In genomic region chr7:150944066-150945042, GRCh38 we compare ENCODE assay signal across 1 cellular context.
TF ChIP-seq lines count a peak whose summit lies in the region.

No MANE protein-coding gene starts in this region.

TF ChIP-seq in K562, 482 proteins besides CTCF, POLR2A, EP300 and RAD21 (continues in another document):
- TF ChIP-seq CBFB (CRISPR knock-in tag; IDR thresholded peaks at IDR 0.05) = peak; percentile 20; the same call in 1 of the 2 replicates
- TF ChIP-seq, protein P1, sequence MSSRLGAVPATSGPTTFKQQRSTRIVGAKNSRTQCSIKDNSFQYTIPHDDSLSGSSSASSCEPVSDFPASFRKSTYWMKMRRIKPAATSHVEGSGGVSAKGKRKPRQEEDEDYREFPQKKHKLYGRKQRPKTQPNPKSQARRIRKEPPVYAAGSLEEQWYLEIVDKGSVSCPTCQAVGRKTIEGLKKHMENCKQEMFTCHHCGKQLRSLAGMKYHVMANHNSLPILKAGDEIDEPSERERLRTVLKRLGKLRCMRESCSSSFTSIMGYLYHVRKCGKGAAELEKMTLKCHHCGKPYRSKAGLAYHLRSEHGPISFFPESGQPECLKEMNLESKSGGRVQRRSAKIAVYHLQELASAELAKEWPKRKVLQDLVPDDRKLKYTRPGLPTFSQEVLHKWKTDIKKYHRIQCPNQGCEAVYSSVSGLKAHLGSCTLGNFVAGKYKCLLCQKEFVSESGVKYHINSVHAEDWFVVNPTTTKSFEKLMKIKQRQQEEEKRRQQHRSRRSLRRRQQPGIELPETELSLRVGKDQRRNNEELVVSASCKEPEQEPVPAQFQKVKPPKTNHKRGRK (tag; IDR thresholded peaks at IDR 0.05) = no peak
- no peak for TF ChIP-seq TEAD4 (IDR thresholded peaks at IDR 0.05; ENCODE audit: low read length)
- TF ChIP-seq TEAD4 (CRISPR knock-in tag; IDR thresholded peaks at IDR 0.05; ENCODE audit: borderline replicate concordance) = no peak
- peak; percentile 56; the same call in 1 of the 2 replicates for TF ChIP-seq ELF4 (CRISPR knock-in tag; IDR thresholded peaks at IDR 0.05)
- TF ChIP-seq MEIS2 (IDR thresholded peaks at IDR 0.05; ENCODE audit: partially characterized antibody) = no peak
- no peak for TF ChIP-seq ZNF830 (CRISPR knock-in tag; IDR thresholded peaks at IDR 0.05)
- peak; percentile 6; the same call in 1 of the 2 replicates for TF ChIP-seq ZNF695 (CRISPR knock-in tag; IDR thresholded peaks at IDR 0.05)
- peak; percentile 12; the same call in 1 of the 2 replicates for TF ChIP-seq POLR2AphosphoS5 (IDR thresholded peaks at IDR 0.05; ENCODE audit: control insufficient read depth, insufficient read depth, low read depth, low read length)
- TF ChIP-seq, protein P2, sequence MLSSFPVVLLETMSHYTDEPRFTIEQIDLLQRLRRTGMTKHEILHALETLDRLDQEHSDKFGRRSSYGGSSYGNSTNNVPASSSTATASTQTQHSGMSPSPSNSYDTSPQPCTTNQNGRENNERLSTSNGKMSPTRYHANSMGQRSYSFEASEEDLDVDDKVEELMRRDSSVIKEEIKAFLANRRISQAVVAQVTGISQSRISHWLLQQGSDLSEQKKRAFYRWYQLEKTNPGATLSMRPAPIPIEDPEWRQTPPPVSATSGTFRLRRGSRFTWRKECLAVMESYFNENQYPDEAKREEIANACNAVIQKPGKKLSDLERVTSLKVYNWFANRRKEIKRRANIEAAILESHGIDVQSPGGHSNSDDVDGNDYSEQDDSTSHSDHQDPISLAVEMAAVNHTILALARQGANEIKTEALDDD (IDR thresholded peaks at IDR 0.05) = no peak
- no peak for TF ChIP-seq KLF16 (IDR thresholded peaks at IDR 0.05)
- no peak for TF ChIP-seq MBD2 (IDR thresholded peaks at IDR 0.05; ENCODE audit: borderline replicate concordance, low read depth)
- peak; percentile 66; the same call in 1 of the 2 replicates for TF ChIP-seq TARDBP (IDR thresholded peaks at IDR 0.05)
- TF ChIP-seq SMARCC2 (IDR thresholded peaks at IDR 0.05; ENCODE audit: low read depth) = no peak
- TF ChIP-seq ZNF551 (CRISPR knock-in tag; IDR thresholded peaks at IDR 0.05) = no peak
- TF ChIP-seq IRF9 (tag; IDR thresholded peaks at IDR 0.05) = no peak
- TF ChIP-seq CREB1 (IDR thresholded peaks at IDR 0.05) = no peak
- 0 out of 2 replicates have a peak, but pooled peaks have one; percentile 26 for TF ChIP-seq CREB1 (CRISPR knock-in tag; IDR thresholded peaks at IDR 0.05)
- TF ChIP-seq LARP7 (IDR thresholded peaks at IDR 0.05) = no peak
- peak; percentile 57 for TF ChIP-seq RBFOX2 (IDR thresholded peaks at IDR 0.05; ENCODE audit: low read depth, low read length)
- TF ChIP-seq ARID2 (IDR thresholded peaks at IDR 0.05) = peak; percentile 18; the same call in 1 of the 2 replicates
- TF ChIP-seq ILF3 (IDR thresholded peaks at IDR 0.05; ENCODE audit: borderline replicate concordance) = peak; percentile 24; the same call in 1 of the 2 replicates
- 0 out of 2 replicates have a peak, but pooled peaks have one; percentile 15 for TF ChIP-seq NKRF (IDR thresholded peaks at IDR 0.05; ENCODE audit: borderline replicate concordance)
- TF ChIP-seq MAZ (CRISPR knock-in tag; conservative IDR thresholded peaks at IDR 0.05 in 1 of 2, IDR thresholded peaks at IDR 0.05 in 1 of 2) = 0 out of 4 replicates have a peak, but pooled peaks have one; percentile 22 to 28
- TF ChIP-seq, protein P3, sequence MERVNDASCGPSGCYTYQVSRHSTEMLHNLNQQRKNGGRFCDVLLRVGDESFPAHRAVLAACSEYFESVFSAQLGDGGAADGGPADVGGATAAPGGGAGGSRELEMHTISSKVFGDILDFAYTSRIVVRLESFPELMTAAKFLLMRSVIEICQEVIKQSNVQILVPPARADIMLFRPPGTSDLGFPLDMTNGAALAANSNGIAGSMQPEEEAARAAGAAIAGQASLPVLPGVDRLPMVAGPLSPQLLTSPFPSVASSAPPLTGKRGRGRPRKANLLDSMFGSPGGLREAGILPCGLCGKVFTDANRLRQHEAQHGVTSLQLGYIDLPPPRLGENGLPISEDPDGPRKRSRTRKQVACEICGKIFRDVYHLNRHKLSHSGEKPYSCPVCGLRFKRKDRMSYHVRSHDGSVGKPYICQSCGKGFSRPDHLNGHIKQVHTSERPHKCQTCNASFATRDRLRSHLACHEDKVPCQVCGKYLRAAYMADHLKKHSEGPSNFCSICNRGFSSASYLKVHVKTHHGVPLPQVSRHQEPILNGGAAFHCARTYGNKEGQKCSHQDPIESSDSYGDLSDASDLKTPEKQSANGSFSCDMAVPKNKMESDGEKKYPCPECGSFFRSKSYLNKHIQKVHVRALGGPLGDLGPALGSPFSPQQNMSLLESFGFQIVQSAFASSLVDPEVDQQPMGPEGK (CRISPR knock-in tag; IDR thresholded peaks at IDR 0.05; ENCODE audit: borderline replicate concordance) = no peak
- peak; percentile 93 for TF ChIP-seq POLR2AphosphoS2 (IDR thresholded peaks at IDR 0.05; ENCODE audit: low read length)
- peak; percentile 76 for TF ChIP-seq POLR2B (IDR thresholded peaks at IDR 0.05; ENCODE audit: low read depth, partially characterized antibody)
- 0 out of 2 replicates have a peak, but pooled peaks have one; percentile 6 for TF ChIP-seq TFAP4 (CRISPR knock-in tag; IDR thresholded peaks at IDR 0.05; ENCODE audit: borderline replicate concordance)
- TF ChIP-seq KDM1A (IDR thresholded peaks at IDR 0.05) = peak in 1 of 2 experiments; percentile 94; a peak in 2 of 4 replicates
- 0 out of 2 replicates have a peak, but pooled peaks have one; percentile 42 for TF ChIP-seq ZBED1 (IDR thresholded peaks at IDR 0.05)
- TF ChIP-seq BMI1 (IDR thresholded peaks at IDR 0.05; ENCODE audit: low read length) = no peak
- TF ChIP-seq ZNF655 (CRISPR knock-in tag; IDR thresholded peaks at IDR 0.05) = peak; percentile 79; the same call in 1 of the 2 replicates
- TF ChIP-seq, protein P4, sequence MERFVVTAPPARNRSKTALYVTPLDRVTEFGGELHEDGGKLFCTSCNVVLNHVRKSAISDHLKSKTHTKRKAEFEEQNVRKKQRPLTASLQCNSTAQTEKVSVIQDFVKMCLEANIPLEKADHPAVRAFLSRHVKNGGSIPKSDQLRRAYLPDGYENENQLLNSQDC (CRISPR knock-in tag; IDR thresholded peaks at IDR 0.05) = peak; percentile 10; the same call in 1 of the 2 replicates
- peak; percentile 6; the same call in 1 of the 2 replicates for TF ChIP-seq CBFA2T3 (IDR thresholded peaks at IDR 0.05)
- TF ChIP-seq PTRF (tag; IDR thresholded peaks at IDR 0.05) = no peak
- TF ChIP-seq RB1 (IDR thresholded peaks at IDR 0.05; ENCODE audit: low read depth) = no peak
- no peak for TF ChIP-seq EHMT2 (IDR thresholded peaks at IDR 0.05)
- TF ChIP-seq DACH1 (IDR thresholded peaks at IDR 0.05; ENCODE audit: partially characterized antibody) = peak; percentile 18
- TF ChIP-seq ZNF444 (CRISPR knock-in tag; IDR thresholded peaks at IDR 0.05) = no peak
- TF ChIP-seq ZNF717 (CRISPR knock-in tag; IDR thresholded peaks at IDR 0.05) = 0 out of 2 replicates have a peak, but pooled peaks have one; percentile 21
- TF ChIP-seq E2F8 (IDR thresholded peaks at IDR 0.05; ENCODE audit: low read depth, partially characterized antibody) = peak; percentile 54
- peak; percentile 79 for TF ChIP-seq SUPT5H (IDR thresholded peaks at IDR 0.05)
- no peak for TF ChIP-seq FOXO4 (CRISPR knock-in tag; IDR thresholded peaks at IDR 0.05)
- peak; percentile 13 for TF ChIP-seq ARHGAP35 (IDR thresholded peaks at IDR 0.05; ENCODE audit: partially characterized antibody)
- no peak for TF ChIP-seq THAP7 (CRISPR knock-in tag; IDR thresholded peaks at IDR 0.05)
- TF ChIP-seq ZNF511 (CRISPR knock-in tag; IDR thresholded peaks at IDR 0.05) = 0 out of 2 replicates have a peak, but pooled peaks have one; percentile 40
- TF ChIP-seq POLR2G (IDR thresholded peaks at IDR 0.05; ENCODE audit: low read depth, low read length) = peak; percentile 75
- peak; percentile 68 for TF ChIP-seq FOSL1 (tag; conservative IDR thresholded peaks at IDR 0.05)
- no peak for TF ChIP-seq NFE2L1 (tag; IDR thresholded peaks at IDR 0.05; ENCODE audit: borderline replicate concordance, low read depth)
